12 cellular contexts compared by ENCODE assay signal in genomic region chr17:45813051-45813731, GRCh38. TPM values are rescaled to one million over a fixed set of nuclear protein-coding genes. Genes with fewer than 3 reads are reported as not detected.
DNase-seq lines count a peak whose midpoint lies in the region; ATAC-seq and TF ChIP-seq lines count a peak whose summit lies in the region.
"Had no signal": no experiment of that assay in that cellular context is flagged by ENCODE, and none has a peak within 500 bp of the region (broad histone marks: within the 10 kb centered on the region; RNA-seq: fewer than 3 reads in every experiment).

No MANE protein-coding gene starts in this region.

- no peak for ATAC-seq in activated T-helper 17 cell treated with anti-CD3 and anti-CD28 coated beads, Interleukin-2, amount 50 U/mL, for 72 hours (replicated peaks)

- in situ Hi-C loops in GM13976 (cut with MboI; ENCODE audit: low sequenced_read_pairs, unreplicated experiment), result no loop called here

- no peak overlapping the region for H3K27ac Mint-ChIP-seq in activated T-helper 17 cell treated with anti-CD3 and anti-CD28 coated beads, Interleukin-2, amount 50 U/mL, for 72 hours

- DNase-seq in RPMI8226 (peak; percentile 40), globus pallidus (ENCODE audit: low spot score) (peak; percentile 69), pons (ENCODE audit: low spot score) (peak; percentile 26), inferior parietal cortex (ENCODE audit: extremely low spot score) (no peak), GM13976 (ENCODE audit: low spot score) (no peak), glomerular visceral epithelial cell (ENCODE audit: extremely low spot score) (no peak)
- DNase-seq: NCI-H1436, T1000 had no signal

- TF ChIP-seq CTCF in GM12875 (IDR thresholded peaks at IDR 0.05; ENCODE audit: borderline replicate concordance, insufficient read depth, low read depth, low read length) (peak; percentile 16; the same call in 1 of the 2 replicates), GM13976 (IDR thresholded peaks at IDR 0.05; ENCODE audit: borderline replicate concordance, control extremely low read depth, extremely low read depth, insufficient read depth, missing control alignments) (no peak)

- H3K36me3 Mint-ChIP-seq in activated T-helper 17 cell treated with anti-CD3 and anti-CD28 coated beads, Interleukin-2, amount 50 U/mL, for 72 hours (ENCODE audit: low read depth), result no peaks in the 10 kb centered on the region

- peaks cover 12% of the 10 kb centered on the region for H3K27me3 Mint-ChIP-seq in activated T-helper 17 cell treated with anti-CD3 and anti-CD28 coated beads, Interleukin-2, amount 50 U/mL, for 72 hours

- H3K4me1 Mint-ChIP-seq in activated T-helper 17 cell treated with anti-CD3 and anti-CD28 coated beads, Interleukin-2, amount 50 U/mL, for 72 hours, result no peaks in the 10 kb centered on the region

- no peaks in the 10 kb centered on the region for H3K9me3 Mint-ChIP-seq in activated T-helper 17 cell treated with anti-CD3 and anti-CD28 coated beads, Interleukin-2, amount 50 U/mL, for 72 hours

- no peak overlapping the region for H3K4me3 ChIP-seq in GM12875 (ENCODE audit: low read depth, low read length)

- no peak overlapping the region for H3K4me3 Mint-ChIP-seq in activated T-helper 17 cell treated with anti-CD3 and anti-CD28 coated beads, Interleukin-2, amount 50 U/mL, for 72 hours

RNA-seq across cellular contexts. Expression of gene CRHR1, which starts 29.1 kb away (rescaled TPM):
- total RNA-seq in activated T-helper 17 cell treated with anti-CD3 and anti-CD28 coated beads, Interleukin-2, amount 50 U/mL, for 72 hours, result under 1 TPM in 1 of 2 donors, not detected in 1; 0.71 TPM
- total RNA-seq: cardiac septum, lung microvascular endothelial cell had no signal

RNA-seq across cellular contexts. Expression of gene SPPL2C, which starts 31.5 kb away (rescaled TPM):
- not detected for total RNA-seq in activated T-helper 17 cell treated with anti-CD3 and anti-CD28 coated beads, Interleukin-2, amount 50 U/mL, for 72 hours
- total RNA-seq: cardiac septum, lung microvascular endothelial cell had no signal

Comparison
In these comparisons a context has a peak if more than half of its experiments do, and no peak if none do; other contexts are left out.
1. DNase-seq: peak in RPMI8226 (single experiment), globus pallidus (single experiment) and pons (single experiment); none in inferior parietal cortex (single experiment), GM13976 (single experiment) and glomerular visceral epithelial cell (single experiment).